24 cellular contexts compared by ENCODE assay signal in the genomic region with DNA sequence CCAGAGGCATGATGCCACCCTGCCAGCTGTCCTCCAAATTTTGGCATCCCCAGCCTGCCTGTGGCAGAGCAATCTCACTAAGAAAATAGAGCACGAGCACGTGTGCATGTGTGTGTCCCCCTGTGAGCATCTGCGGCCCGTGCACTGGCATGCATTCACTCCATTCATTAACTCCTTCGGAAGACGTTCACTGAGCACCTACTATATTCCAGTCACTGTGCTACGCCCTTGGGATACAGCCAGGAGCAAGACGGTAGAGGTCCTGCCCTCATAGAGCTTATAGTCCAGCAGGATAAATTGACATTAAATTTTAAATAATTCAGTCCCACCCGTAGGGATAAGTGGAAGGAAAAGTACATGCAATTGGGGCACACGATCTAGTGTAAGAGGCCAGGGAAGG. TPM values are rescaled to one million over a fixed set of nuclear protein-coding genes. Genes with fewer than 3 reads are reported as not detected.
"Had no signal": no experiment of that assay in that cellular context is flagged by ENCODE, and none has a peak within 500 bp of the region (broad histone marks: within the 10 kb centered on the region; RNA-seq: fewer than 3 reads in every experiment).

No MANE protein-coding gene starts in this region.

- H3K36me3 ChIP-seq: adrenal gland, ascending aorta, esophagus muscularis mucosa, left lung, neutrophil, ovary, thyroid gland, WERI-Rb-1 had no signal

- H3K27ac ChIP-seq: adrenal gland, ascending aorta, esophagus muscularis mucosa, left lung, neutrophil, ovary, WERI-Rb-1 had no signal

- FAIRE-seq: colon, frontal cortex had no signal

- H3K4me1 Mint-ChIP-seq: activated T-helper 17 cell treated with anti-CD3 and anti-CD28 coated beads, Interleukin-2, amount 50 U/mL, for 72 hours; central memory CD8-positive, alpha-beta T cell had no signal

- DNase-seq: activated CD4-positive, alpha-beta T cell treated with anti-CD3 and anti-CD28 coated beads, Interleukin-2, amount 10 ng/mL, durations not matched to agents 7 days and 5 days; activated CD4-positive, CD25-positive, alpha-beta regulatory T cell treated with anti-CD3 and anti-CD28 coated beads, Interleukin-2, amount 50 U/mL, for 72 hours; activated T-cell treated with anti-CD3 and anti-CD28 coated beads, Interleukin-2, amount 50 U/mL, for 1 hour; hippocampal formation; kidney glomerular epithelial cell; naive thymus-derived CD8-positive, alpha-beta T cell; stimulated activated CD4-positive, alpha-beta T cell treated with anti-CD3 and anti-CD28 coated beads, Interleukin-12 subunit alpha, Interleukin-12 subunit beta, amount 100 ng/mL, for 4 hours; stimulated activated CD4-positive, alpha-beta T cell treated with anti-CD3 and anti-CD28 coated beads, Interleukin-4, amount 100 ng/mL, for 4 hours; WERI-Rb-1 had no signal

- H3K27ac Mint-ChIP-seq: activated CD4-positive, alpha-beta T cell treated with anti-CD3 and anti-CD28 coated beads, Interleukin-2, amount 10 ng/mL, durations not matched to agents 7 days and 5 days; activated naive CD8-positive, alpha-beta T cell; activated T-helper 17 cell treated with anti-CD3 and anti-CD28 coated beads, Interleukin-2, amount 50 U/mL, for 72 hours; mesothelial cell of epicardium; stimulated activated naive CD8-positive, alpha-beta T cell treated with anti-CD3 and anti-CD28 coated beads, Interleukin-15, Interleukin-2, amounts not matched to agents 100 ng/mL and 50 ng/mL, for 24 hours; T-helper 2 cell treated with Interferon-gamma antibody and Interleukin-4, amounts not matched to agents 5 μg/mL and 100 μg/mL, for 36 hours had no signal

- H3K9me3 ChIP-seq: adrenal gland, ascending aorta, esophagus muscularis mucosa, left lung, neutrophil, ovary, thyroid gland had no signal

- H3K9me3 Mint-ChIP-seq: activated CD4-positive, alpha-beta T cell treated with anti-CD3 and anti-CD28 coated beads, Interleukin-2, amount 10 ng/mL, durations not matched to agents 7 days and 5 days; activated T-helper 17 cell treated with anti-CD3 and anti-CD28 coated beads, Interleukin-2, amount 50 U/mL, for 72 hours; central memory CD8-positive, alpha-beta T cell; mesothelial cell of epicardium; naive thymus-derived CD8-positive, alpha-beta T cell; stimulated activated naive CD8-positive, alpha-beta T cell treated with anti-CD3 and anti-CD28 coated beads, Interleukin-15, Interleukin-2, amounts not matched to agents 100 ng/mL and 50 ng/mL, for 24 hours; T-helper 2 cell treated with Interferon-gamma antibody and Interleukin-4, amounts not matched to agents 5 μg/mL and 100 μg/mL, for 36 hours had no signal

- H3K4me1 ChIP-seq: adrenal gland had no signal

- H3K27me3 ChIP-seq: adrenal gland, ascending aorta, esophagus muscularis mucosa, left lung, ovary, thyroid gland had no signal

- ATAC-seq: activated T-helper 17 cell treated with anti-CD3 and anti-CD28 coated beads, Interleukin-2, amount 50 U/mL, for 72 hours had no signal

- H3K4me3 Mint-ChIP-seq: activated CD4-positive, alpha-beta T cell treated with anti-CD3 and anti-CD28 coated beads, Interleukin-2, amount 10 ng/mL, durations not matched to agents 7 days and 5 days; activated naive CD8-positive, alpha-beta T cell; activated T-helper 17 cell treated with anti-CD3 and anti-CD28 coated beads, Interleukin-2, amount 50 U/mL, for 72 hours; central memory CD8-positive, alpha-beta T cell; mesothelial cell of epicardium; naive thymus-derived CD8-positive, alpha-beta T cell; stimulated activated naive CD8-positive, alpha-beta T cell treated with anti-CD3 and anti-CD28 coated beads, Interleukin-15, Interleukin-2, amounts not matched to agents 100 ng/mL and 50 ng/mL, for 24 hours; T-helper 2 cell treated with Interferon-gamma antibody and Interleukin-4, amounts not matched to agents 5 μg/mL and 100 μg/mL, for 36 hours had no signal

- H3K27me3 Mint-ChIP-seq: activated CD4-positive, alpha-beta T cell treated with anti-CD3 and anti-CD28 coated beads, Interleukin-2, amount 10 ng/mL, durations not matched to agents 7 days and 5 days; activated naive CD8-positive, alpha-beta T cell had no signal

- H3K36me3 Mint-ChIP-seq: activated naive CD8-positive, alpha-beta T cell; mesothelial cell of epicardium; naive thymus-derived CD8-positive, alpha-beta T cell had no signal

- H3K4me3 ChIP-seq: adrenal gland, ascending aorta, esophagus muscularis mucosa, left lung, ovary, thyroid gland had no signal

RNA-seq across cellular contexts. Expression of gene HES1, which starts 40.0 kb away (rescaled TPM):
- total RNA-seq: naive thymus-derived CD8-positive, alpha-beta T cell had no signal
- polyA plus RNA-seq: naive thymus-derived CD8-positive, alpha-beta T cell had no signal
